22 cellular contexts compared by ENCODE assay signal in the genomic region with DNA sequence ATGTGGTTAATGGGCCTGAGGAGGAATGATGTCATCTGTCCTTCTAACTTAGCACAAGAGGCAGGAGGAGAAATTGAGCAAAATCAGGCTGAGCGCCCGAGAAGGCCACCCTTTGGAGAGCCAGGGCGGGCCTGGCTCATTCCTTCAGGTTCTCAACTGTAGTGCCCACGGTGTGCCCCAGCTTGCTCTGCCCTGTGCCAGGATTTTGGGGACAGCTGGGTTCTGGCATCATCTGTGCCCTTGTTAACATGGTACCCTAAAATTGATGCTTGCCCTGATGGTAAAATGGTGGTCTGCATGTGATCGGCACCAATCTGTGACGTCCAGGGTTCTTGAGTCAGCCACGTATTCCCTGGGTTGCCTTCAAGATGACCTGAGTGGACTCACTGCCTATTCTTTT. TPM values are rescaled to one million over a fixed set of nuclear protein-coding genes. Genes with fewer than 3 reads are reported as not detected.
DNase-seq lines count a peak whose midpoint lies in the region; ATAC-seq and TF ChIP-seq lines count a peak whose summit lies in the region.
"Had no signal": no experiment of that assay in that cellular context is flagged by ENCODE, and none has a peak within 500 bp of the region (broad histone marks: within the 10 kb centered on the region; RNA-seq: fewer than 3 reads in every experiment).

No MANE protein-coding gene starts in this region.

- DNase-seq in right atrium auricular region (ENCODE audit: low spot score) (peak; percentile 4), Right ventricle myocardium superior (no peak), chondrocyte (ENCODE audit: low spot score) (no peak), type B pancreatic cell (ENCODE audit: extremely low spot score, unreplicated experiment) (peak; percentile 6), SK-N-DZ (ENCODE audit: low spot score) (no peak)
- DNase-seq in stimulated activated CD4-positive, alpha-beta T cell treated with anti-CD3 and anti-CD28 coated beads, Interleukin-4, amount 100 ng/mL, for 1 hour = no peak
- no peak for DNase-seq in activated CD4-positive, alpha-beta T cell treated with anti-CD3 and anti-CD28 coated beads, Interleukin-2, amount 10 ng/mL, durations not matched to agents 7 days and 5 days
- DNase-seq: C1 segment of cervical spinal cord, DND-41, GOT3, Kasumi-1, NCI-H1694, NCI-H2081, NCI-H2171, NCI-H345, NCI-H524 treated with DMSO at 0.1 percent for 48 hours, OCI-M1 had no signal

- no peak overlapping the region for H3K4me3 ChIP-seq in right atrium auricular region

- intact Hi-C loops in Right ventricle myocardium superior (cut with DNase I) = no loop called here

- peaks cover 51% of the 10 kb centered on the region for H3K4me1 Mint-ChIP-seq in chondrocyte (ENCODE audit: low read depth)
- H3K4me1 Mint-ChIP-seq in nephron = peaks cover 58% of the 10 kb centered on the region
- H3K4me1 Mint-ChIP-seq in type B pancreatic cell (ENCODE audit: unreplicated experiment) = peaks cover 50% of the 10 kb centered on the region
- H3K4me1 Mint-ChIP-seq in activated CD4-positive, alpha-beta T cell treated with anti-CD3 and anti-CD28 coated beads, Interleukin-2, amount 10 ng/mL, durations not matched to agents 7 days and 5 days = no peaks in the 10 kb centered on the region

- no peaks in the 10 kb centered on the region for H3K9me3 ChIP-seq in right atrium auricular region

- no peak overlapping the region for H3K4me3 Mint-ChIP-seq in chondrocyte (ENCODE audit: unreplicated experiment)
- no peak overlapping the region for H3K4me3 Mint-ChIP-seq in nephron
- no peak overlapping the region for H3K4me3 Mint-ChIP-seq in type B pancreatic cell
- no peak overlapping the region for H3K4me3 Mint-ChIP-seq in activated CD4-positive, alpha-beta T cell treated with anti-CD3 and anti-CD28 coated beads, Interleukin-2, amount 10 ng/mL, durations not matched to agents 7 days and 5 days
- H3K4me3 Mint-ChIP-seq: CD8-positive, alpha-beta T cell had no signal

- no peak overlapping the region for H3K27ac ChIP-seq in right atrium auricular region
- H3K27ac ChIP-seq: 22Rv1 had no signal

- H3K27me3 ChIP-seq in right atrium auricular region = no peaks in the 10 kb centered on the region

- CTCF ChIA-PET in activated CD4-positive, alpha-beta T cell treated with anti-CD3 and anti-CD28 coated beads, Interleukin-2, amount 10 ng/mL, durations not matched to agents 7 days and 5 days (lab: Charles Lee) = no interaction called here

- TF ChIP-seq CTCF in right atrium auricular region (IDR thresholded peaks at IDR 0.05) = no peak
- TF ChIP-seq CTCF in chondrocyte (IDR thresholded peaks at IDR 0.05) = no peak
- TF ChIP-seq CTCF in nephron (IDR thresholded peaks at IDR 0.05; ENCODE audit: unreplicated experiment in 3 of 3) = no peak
- TF ChIP-seq CTCF in type B pancreatic cell (conservative IDR thresholded peaks at IDR 0.05) = no peak

- no peaks in the 10 kb centered on the region for H3K27me3 Mint-ChIP-seq in chondrocyte (ENCODE audit: low read depth)
- peaks cover 19% of the 10 kb centered on the region for H3K27me3 Mint-ChIP-seq in nephron (ENCODE audit: low read depth)
- H3K27me3 Mint-ChIP-seq in type B pancreatic cell = peaks cover 30% of the 10 kb centered on the region
- H3K27me3 Mint-ChIP-seq in activated CD4-positive, alpha-beta T cell treated with anti-CD3 and anti-CD28 coated beads, Interleukin-2, amount 10 ng/mL, durations not matched to agents 7 days and 5 days = peaks cover 6% of the 10 kb centered on the region

- H3K36me3 ChIP-seq in right atrium auricular region = no peaks in the 10 kb centered on the region

- H3K27ac Mint-ChIP-seq in chondrocyte (ENCODE audit: unreplicated experiment) = peak overlapping the region; percentile 20
- H3K27ac Mint-ChIP-seq in nephron = peak overlapping the region in 2 of 3 experiments; percentile 66 to 73
- H3K27ac Mint-ChIP-seq in type B pancreatic cell = no peak overlapping the region
- no peak overlapping the region for H3K27ac Mint-ChIP-seq in activated CD4-positive, alpha-beta T cell treated with anti-CD3 and anti-CD28 coated beads, Interleukin-2, amount 10 ng/mL, durations not matched to agents 7 days and 5 days
- H3K27ac Mint-ChIP-seq: CD8-positive, alpha-beta T cell had no signal

- POLR2A ChIA-PET in activated CD4-positive, alpha-beta T cell treated with anti-CD3 and anti-CD28 coated beads, Interleukin-2, amount 10 ng/mL, durations not matched to agents 7 days and 5 days (lab: Charles Lee) = no interaction called here

- no peak for ATAC-seq in Right ventricle myocardium superior (ENCODE audit: poor library complexity)
- ATAC-seq: CD8-positive, alpha-beta T cell; HCT116; Right ventricle myocardium inferior had no signal

- H3K4me1 ChIP-seq in right atrium auricular region = no peaks in the 10 kb centered on the region

- H3K36me3 Mint-ChIP-seq in chondrocyte (ENCODE audit: low read depth) = no peaks in the 10 kb centered on the region
- H3K36me3 Mint-ChIP-seq in nephron (ENCODE audit: low read depth) = no peaks in the 10 kb centered on the region
- no peaks in the 10 kb centered on the region for H3K36me3 Mint-ChIP-seq in type B pancreatic cell
- H3K36me3 Mint-ChIP-seq in activated CD4-positive, alpha-beta T cell treated with anti-CD3 and anti-CD28 coated beads, Interleukin-2, amount 10 ng/mL, durations not matched to agents 7 days and 5 days (ENCODE audit: low read depth) = no peaks in the 10 kb centered on the region
- H3K36me3 Mint-ChIP-seq: CD8-positive, alpha-beta T cell had no signal

- H3K9me3 Mint-ChIP-seq in chondrocyte (ENCODE audit: low read depth) (no peaks in the 10 kb centered on the region), nephron (no peaks in the 10 kb centered on the region), type B pancreatic cell (no peaks in the 10 kb centered on the region)
- H3K9me3 Mint-ChIP-seq in activated CD4-positive, alpha-beta T cell treated with anti-CD3 and anti-CD28 coated beads, Interleukin-2, amount 10 ng/mL, durations not matched to agents 7 days and 5 days = no peaks in the 10 kb centered on the region
- H3K9me3 Mint-ChIP-seq: CD8-positive, alpha-beta T cell had no signal

RNA-seq across cellular contexts. Expression of a gene that starts 31.1 kb away (rescaled TPM):
- total RNA-seq in right atrium auricular region = 1 to 10 TPM in 1 of 2 donors, under 1 TPM in 1; 0.89 to 1.5 TPM
- total RNA-seq in Right ventricle myocardium superior = 0.54 TPM
- 20.7 to 26.3 TPM (median 22.5 TPM) in 3 replicates for total RNA-seq in chondrocyte
- total RNA-seq in type B pancreatic cell (ENCODE audit: low replicate concordance) = 0.26 and 0.53 TPM in 2 replicates
- 0.03 and 0.29 TPM in 2 replicates for polyA plus RNA-seq in SK-N-DZ (2014; cell fraction: cytosol; rRNA removed)
- 0.18 and 0.83 TPM in 2 replicates for polyA plus RNA-seq in SK-N-DZ (2014; cell fraction: nucleus; rRNA removed)
- total RNA-seq in activated CD4-positive, alpha-beta T cell treated with anti-CD3 and anti-CD28 coated beads, Interleukin-2, amount 10 ng/mL, durations not matched to agents 7 days and 5 days = not detected
- total RNA-seq: CD8-positive, alpha-beta T cell had no signal

Comparison
In these comparisons a context has a peak if more than half of its experiments do, and no peak if none do; other contexts are left out.
1. DNase-seq: peak in right atrium auricular region (single experiment) and type B pancreatic cell (single experiment); none in Right ventricle myocardium superior (single experiment), chondrocyte (single experiment), SK-N-DZ (single experiment), stimulated activated CD4-positive, alpha-beta T cell treated with anti-CD3 and anti-CD28 coated beads, Interleukin-4, amount 100 ng/mL, for 1 hour (single experiment) and activated CD4-positive, alpha-beta T cell treated with anti-CD3 and anti-CD28 coated beads, Interleukin-2, amount 10 ng/mL, durations not matched to agents 7 days and 5 days (single experiment).
2. H3K27ac Mint-ChIP-seq: peak in chondrocyte (single experiment) and nephron (2 of 3); none in type B pancreatic cell (single experiment) and activated CD4-positive, alpha-beta T cell treated with anti-CD3 and anti-CD28 coated beads, Interleukin-2, amount 10 ng/mL, durations not matched to agents 7 days and 5 days (single experiment).